Comparison of ENCODE assay signal across 16 cellular contexts in the genomic region with DNA sequence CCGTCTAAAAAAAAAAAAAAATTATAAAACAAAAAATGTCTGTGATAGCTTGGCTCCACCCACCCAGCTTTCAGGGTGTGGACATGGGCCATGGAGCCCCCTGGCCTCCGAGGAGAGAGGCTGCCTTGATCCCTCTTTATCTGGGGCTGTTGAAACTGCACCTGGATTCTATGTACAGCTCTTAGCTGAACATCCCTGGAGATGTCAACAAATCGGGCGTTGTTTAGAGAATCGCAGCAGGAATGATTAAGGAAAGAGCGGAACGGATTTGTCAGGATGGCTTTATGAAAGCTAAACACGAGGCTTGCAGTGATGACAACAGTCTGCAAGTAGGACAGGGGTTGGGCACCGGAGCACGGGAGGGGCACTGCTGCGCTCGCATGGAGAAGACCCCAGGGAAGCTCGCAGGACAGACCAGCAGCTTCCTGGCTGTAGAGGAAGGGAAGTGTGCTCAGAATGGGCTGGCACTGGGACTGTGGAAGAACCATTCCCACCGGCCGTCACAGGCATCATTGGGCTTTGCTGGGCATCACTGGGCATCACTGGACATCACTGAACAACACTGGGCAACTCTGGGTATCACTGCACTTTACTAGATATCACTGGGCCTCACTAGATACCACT.
A peak's percentile ranks its signal among the peaks of the same experiment; 100 is the strongest.
DNase-seq lines count a peak whose midpoint lies in the region; ATAC-seq, FAIRE-seq and TF ChIP-seq lines count a peak whose summit lies in the region.
"Had no signal": no experiment of that assay in that cellular context is flagged by ENCODE, and none has a peak within 500 bp of the region (broad histone marks: within the 10 kb centered on the region; RNA-seq: fewer than 3 reads in every experiment).

No MANE protein-coding gene starts in this region.

- peak overlapping the region; percentile 52 for H4K91ac ChIP-seq in mesenchymal stem cell (ENCODE audit: low read length)

- FAIRE-seq in HepG2 (lab: Jason Lieb, UNC) = no peak
- FAIRE-seq: GM19239 had no signal

- H2BK12ac ChIP-seq in mesenchymal stem cell (ENCODE audit: low read length in 2 of 2) = peak overlapping the region in 1 of 2 experiments; percentile 23

- H4K8ac ChIP-seq in mesenchymal stem cell (ENCODE audit: low read length) = peak overlapping the region; percentile 43

- H3K36me3 ChIP-seq in SJCRH30 (no peaks in the 10 kb centered on the region), mesenchymal stem cell (ENCODE audit: control insufficient read depth in 1 of 2, insufficient read depth in 2 of 2, low read depth in 1 of 2, low read length in 2 of 2) (no peaks in the 10 kb centered on the region), sigmoid colon (no peaks in the 10 kb centered on the region), HepG2 (replicated peaks in 1 of 2; ENCODE audit: control insufficient read depth in 1 of 2, insufficient read depth in 2 of 2, low read length in 2 of 2) (no peaks in the 10 kb centered on the region)
- H3K36me3 ChIP-seq: BLaER1 treated with 17β-estradiol and CSF1 and Interleukin-3, amounts not matched to agents 10 nM and 100 nM had no signal

- no peak overlapping the region for H3K23ac ChIP-seq in mesenchymal stem cell (ENCODE audit: low read length in 2 of 2)

- H3K4ac ChIP-seq in mesenchymal stem cell (ENCODE audit: low read depth in 1 of 2, low read length in 2 of 2) = peak overlapping the region in 1 of 2 experiments; percentile 6

- intact Hi-C loops in sigmoid colon (cut with DNase I) = no loop called here
- intact Hi-C loops in HepG2 (cut with micrococcal nuclease; ENCODE audit: unreplicated experiment) = no loop called here

- TF ChIP-seq CTCF in AG04450 (IDR thresholded peaks at IDR 0.05; ENCODE audit: low read depth, low read length) (no peak), sigmoid colon (IDR thresholded peaks at IDR 0.05) (no peak), HepG2 (CRISPR knock-in tag; IDR thresholded peaks at IDR 0.05) (no peak)

- TF ChIP-seq POLR2A in sigmoid colon (IDR thresholded peaks at IDR 0.05) = no peak
- no peak for TF ChIP-seq POLR2A in HepG2 (IDR thresholded peaks at IDR 0.05; ENCODE audit: insufficient read depth in 1 of 2, low read depth in 2 of 2, low read length in 2 of 2)

- no peak for TF ChIP-seq RAD21 in HepG2 (CRISPR knock-in tag; IDR thresholded peaks at IDR 0.05)

- no peaks in the 10 kb centered on the region for H4K20me1 ChIP-seq in HepG2 (ENCODE audit: insufficient read depth, low read length)
- H4K20me1 ChIP-seq: BLaER1 treated with 17β-estradiol and CSF1 and Interleukin-3, amounts not matched to agents 10 nM and 100 nM had no signal

- CTCF ChIA-PET in AG04450 (lab: Charles Lee) (interaction anchor here (0.5 kb wide), 2 partner anchors 18 to 242 kb away, joined by 5 to 6 read pairs; no protein-coding TSS in a partner anchor), HepG2 (lab: Yijun Ruan, JAX; ENCODE audit: low intra/inter-chr PET ratio, low total read pairs) (no interaction called here)

- H3K18ac ChIP-seq in mesenchymal stem cell (ENCODE audit: low read depth in 1 of 2, low read length in 2 of 2) = peak overlapping the region in 1 of 2 experiments; percentile 80

- H3K9ac ChIP-seq in mesenchymal stem cell (ENCODE audit: low read length) = no peak overlapping the region
- no peak overlapping the region for H3K9ac ChIP-seq in HepG2 (ENCODE audit: insufficient read depth, low read depth, low read length)
- H3K9ac ChIP-seq: BLaER1 treated with 17β-estradiol and CSF1 and Interleukin-3, amounts not matched to agents 10 nM and 100 nM; GM23248 had no signal

- no peaks in the 10 kb centered on the region for H3K4me1 ChIP-seq in SJCRH30
- H3K4me1 ChIP-seq in mesenchymal stem cell (ENCODE audit: control insufficient read depth, insufficient read depth, low read depth, low read length) = no peaks in the 10 kb centered on the region
- H3K4me1 ChIP-seq in sigmoid colon = no peaks in the 10 kb centered on the region
- H3K4me1 ChIP-seq in HepG2 (ENCODE audit: insufficient read depth, low read length) = no peaks in the 10 kb centered on the region

- BruUV-seq in HepG2 (replicated peaks; lab: Mats Ljungman, UMichigan) = no TSS peak

- ATAC-seq in GM19463 (IDR thresholded peaks at IDR 0.05; ENCODE audit: unreplicated experiment) (no peak), HepG2 (no peak)

- TF ChIP-seq EP300 in sigmoid colon (IDR thresholded peaks at IDR 0.05) (no peak), HepG2 (IDR thresholded peaks at IDR 0.05; ENCODE audit: low read depth in 2 of 2, low read length in 2 of 2) (no peak), HepG2 (CRISPR knock-in tag; IDR thresholded peaks at IDR 0.05; ENCODE audit: borderline replicate concordance) (no peak)

- H3K4me3 ChIP-seq in AG04450 (ENCODE audit: low read depth, low read length) = no peak overlapping the region
- no peak overlapping the region; the same call in 1 of the 2 replicates for H3K4me3 ChIP-seq in SJCRH30
- H3K4me3 ChIP-seq in mesenchymal stem cell (ENCODE audit: insufficient read depth in 1 of 2, low read depth in 1 of 2, low read length in 2 of 2) = no peak overlapping the region
- no peak overlapping the region for H3K4me3 ChIP-seq in sigmoid colon
- no peak overlapping the region for H3K4me3 ChIP-seq in HepG2 (replicated peaks in 1 of 3; ENCODE audit: insufficient read depth in 1 of 3, low read depth in 2 of 3, low read length in 3 of 3)
- H3K4me3 ChIP-seq: BLaER1 treated with 17β-estradiol and CSF1 and Interleukin-3, amounts not matched to agents 10 nM and 100 nM; GM23248 had no signal

- H2AFZ ChIP-seq in mesenchymal stem cell (ENCODE audit: low read depth, low read length) = no peak overlapping the region
- H2AFZ ChIP-seq in HepG2 (ENCODE audit: low read length) = no peak overlapping the region
- H2AFZ ChIP-seq: GM23248 had no signal

- H3K27me3 ChIP-seq in AG04450 (ENCODE audit: control insufficient read depth, insufficient read depth, low read length) (no peaks in the 10 kb centered on the region), SJCRH30 (no peaks in the 10 kb centered on the region), mesenchymal stem cell (ENCODE audit: control insufficient read depth in 1 of 2, insufficient read depth in 1 of 2, low read length in 2 of 2) (peaks cover 0 to 62% of the 10 kb centered on the region in 2 experiments), sigmoid colon (no peaks in the 10 kb centered on the region), HepG2 (ENCODE audit: control insufficient read depth in 1 of 2, insufficient read depth in 2 of 2, low read length in 2 of 2) (peaks cover 1 to 3% of the 10 kb centered on the region in 2 experiments; a peak in 2 of 5 replicates)
- H3K27me3 ChIP-seq: BLaER1 treated with 17β-estradiol and CSF1 and Interleukin-3, amounts not matched to agents 10 nM and 100 nM had no signal

- peak overlapping the region; percentile 26 for H2BK15ac ChIP-seq in mesenchymal stem cell (ENCODE audit: low read depth, poor library complexity, severe bottlenecking)

- H2AK5ac ChIP-seq in mesenchymal stem cell (ENCODE audit: low read length, severe bottlenecking) = no peak overlapping the region

- H2BK120ac ChIP-seq in mesenchymal stem cell (ENCODE audit: low read depth, low read length) = no peak overlapping the region

- in situ Hi-C loops in HepG2 (cut with HindIII; ENCODE audit: extremely low pct_ligation_motif_present, low pct_unique_long_range_greater_than_20kb) = no loop called here

- 75% methylated on average over 15 of the region's 15 CpGs for whole genome bisulfite sequencing in mesenchymal stem cell
- WGBS in sigmoid colon, 2 donors = 67 to 70% methylated on average over 15 of the region's 15 CpGs
- 26% methylated on average over 15 of the region's 15 CpGs for WGBS in HepG2 (ENCODE audit: low lambda C conversion rate)

- H3K4me2 ChIP-seq in mesenchymal stem cell (ENCODE audit: low read length, poor library complexity, severe bottlenecking) (no peak overlapping the region), HepG2 (ENCODE audit: low read depth, low read length) (no peak overlapping the region)

- peak overlapping the region; percentile 39 for H3K27ac ChIP-seq in AG04450 (ENCODE audit: low read depth, low read length)
- H3K27ac ChIP-seq in SJCRH30 = no peak overlapping the region
- H3K27ac ChIP-seq in mesenchymal stem cell (ENCODE audit: low read length, poor library complexity, severe bottlenecking) = no peak overlapping the region
- no peak overlapping the region for H3K27ac ChIP-seq in sigmoid colon
- no peak overlapping the region for H3K27ac ChIP-seq in HepG2 (ENCODE audit: extremely low read length, insufficient read depth, low read length)
- H3K27ac ChIP-seq: BLaER1 treated with 17β-estradiol and CSF1 and Interleukin-3, amounts not matched to agents 10 nM and 100 nM; GM23248 had no signal

- DNase-seq in AG04450 (ENCODE audit: low read depth, low spot score) (no peak), SJCRH30 (peak; percentile 28 to 51), mesenchymal stem cell (peak; percentile 68), sigmoid colon (peak; percentile 46), HepG2 (ENCODE audit: low spot score) (no peak), SW 1271 (lab: John Stamatoyannopoulos, UW) (no peak), NOMO-1 (lab: John Stamatoyannopoulos, UW; ENCODE audit: unreplicated experiment in 2 of 2) (no peak)
- DNase-seq: 8988T; CD4-positive, CD25-positive, alpha-beta regulatory T cell; DMS53; GF-D8; GM23248; H7 had no signal

- POLR2A ChIA-PET in AG04450 (lab: Yijun Ruan, JAX) (no interaction called here), HepG2 (lab: Yijun Ruan, JAX) (no interaction called here)

- H3K9me3 ChIP-seq in AG04450 (ENCODE audit: control insufficient read depth, insufficient read depth, low read length) = no peaks in the 10 kb centered on the region
- no peaks in the 10 kb centered on the region for H3K9me3 ChIP-seq in SJCRH30 (replicated peaks)
- H3K9me3 ChIP-seq in mesenchymal stem cell (ENCODE audit: control insufficient read depth, low read length) = no peaks in the 10 kb centered on the region
- H3K9me3 ChIP-seq in sigmoid colon = no peaks in the 10 kb centered on the region
- no peaks in the 10 kb centered on the region for H3K9me3 ChIP-seq in HepG2 (ENCODE audit: low read length)
- H3K9me3 ChIP-seq: BLaER1 treated with 17β-estradiol and CSF1 and Interleukin-3, amounts not matched to agents 10 nM and 100 nM had no signal

- no peaks in the 10 kb centered on the region for H3K79me2 ChIP-seq in HepG2 (ENCODE audit: insufficient read depth, low read length)

- H3K79me1 ChIP-seq in mesenchymal stem cell (replicated peaks; ENCODE audit: low read length, poor library complexity, severe bottlenecking) = no peaks in the 10 kb centered on the region

- peak overlapping the region in 1 of 2 experiments; percentile 8 for H3K14ac ChIP-seq in mesenchymal stem cell (ENCODE audit: low read length in 2 of 2)

- H2BK5ac ChIP-seq in mesenchymal stem cell (ENCODE audit: low read depth, low read length, poor library complexity, severe bottlenecking) = no peak overlapping the region

TF ChIP-seq in HepG2, 621 proteins besides CTCF, POLR2A, EP300 and RAD21 (continues in another document):
- no peak for TF ChIP-seq GATA4 (IDR thresholded peaks at IDR 0.05; ENCODE audit: borderline replicate concordance, low read depth)
- TF ChIP-seq KDM1A (CRISPR knock-in tag; IDR thresholded peaks at IDR 0.05) = no peak

Comparison
In these comparisons a context has a peak if more than half of its experiments do, and no peak if none do; other contexts are left out.
1. DNase-seq: peak in SJCRH30 (2 of 2), mesenchymal stem cell (single experiment) and sigmoid colon (single experiment); none in AG04450 (single experiment), HepG2 (single experiment), SW 1271 (0 of 2) and NOMO-1 (0 of 2).